In the genomic region with DNA sequence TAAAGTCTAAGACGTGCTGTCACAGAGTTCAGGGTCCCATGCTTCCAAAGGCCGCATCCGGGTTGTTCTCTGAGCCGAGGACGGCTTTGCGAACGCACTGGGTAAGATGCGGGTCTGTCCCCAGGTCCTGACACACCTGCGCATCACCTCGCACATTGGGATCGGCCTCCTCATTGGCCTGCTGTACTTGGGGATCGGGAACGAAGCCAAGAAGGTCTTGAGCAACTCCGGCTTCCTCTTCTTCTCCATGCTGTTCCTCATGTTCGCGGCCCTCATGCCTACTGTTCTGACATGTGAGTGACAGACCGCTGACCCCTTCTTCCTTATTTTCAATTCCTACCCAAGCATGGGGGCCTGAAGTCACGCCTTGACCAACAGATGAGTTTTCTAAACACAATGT, we compare ENCODE assay signal across 21 cellular contexts. TPM values are rescaled to one million over a fixed set of nuclear protein-coding genes. Genes with fewer than 3 reads are reported as not detected.
DNase-seq lines count a peak whose midpoint lies in the region; ATAC-seq and TF ChIP-seq lines count a peak whose summit lies in the region.
"Had no signal": no experiment of that assay in that cellular context is flagged by ENCODE, and none has a peak within 500 bp of the region (broad histone marks: within the 10 kb centered on the region; RNA-seq: fewer than 3 reads in every experiment).

No MANE protein-coding gene starts in this region.

- H3K9me3 Mint-ChIP-seq in dendritic cell treated with granulocyte-macrophage colony-stimulating factor and Interleukin-4, amounts not matched to agents 40 ng/mL and 50 ng/mL, for 4 days = no peaks in the 10 kb centered on the region

- no peak for TF ChIP-seq CTCF in right atrium auricular region (IDR thresholded peaks at IDR 0.05)
- TF ChIP-seq CTCF in mucosa of descending colon (IDR thresholded peaks at IDR 0.05) = no peak
- no peak for TF ChIP-seq CTCF in upper lobe of right lung (IDR thresholded peaks at IDR 0.05)

- H3K27ac ChIP-seq in right atrium auricular region (no peak overlapping the region), upper lobe of right lung (no peak overlapping the region)
- H3K27ac ChIP-seq: ascending aorta, C4-2B, SK-N-MC had no signal

- peaks cover 45% of the 10 kb centered on the region for H3K36me3 Mint-ChIP-seq in dendritic cell treated with granulocyte-macrophage colony-stimulating factor and Interleukin-4, amounts not matched to agents 40 ng/mL and 50 ng/mL, for 4 days (ENCODE audit: low read depth)

- ATAC-seq in Right ventricle myocardium inferior = peak; percentile 33
- peak; percentile 15 for ATAC-seq in mucosa of descending colon
- ATAC-seq in upper lobe of right lung = peak; percentile 66
- no peak for ATAC-seq in GM19328 (IDR thresholded peaks at IDR 0.05; ENCODE audit: unreplicated experiment)
- no peak for ATAC-seq in GM21367 (IDR thresholded peaks at IDR 0.05; ENCODE audit: unreplicated experiment)
- ATAC-seq: activated CD4-positive, alpha-beta T cell treated with anti-CD3 and anti-CD28 coated beads for 36 hours; HCT116 had no signal

- peaks cover 60% of the 10 kb centered on the region for H3K4me1 Mint-ChIP-seq in dendritic cell treated with granulocyte-macrophage colony-stimulating factor and Interleukin-4, amounts not matched to agents 40 ng/mL and 50 ng/mL, for 4 days (ENCODE audit: low read depth)
- H3K4me1 Mint-ChIP-seq: activated CD4-positive, alpha-beta T cell treated with anti-CD3 and anti-CD28 coated beads for 36 hours had no signal

- H3K9me3 ChIP-seq in right atrium auricular region = no peaks in the 10 kb centered on the region
- no peaks in the 10 kb centered on the region for H3K9me3 ChIP-seq in mucosa of descending colon
- H3K9me3 ChIP-seq in upper lobe of right lung = no peaks in the 10 kb centered on the region
- H3K9me3 ChIP-seq: ascending aorta had no signal

- intact Hi-C loops in Right ventricle myocardium inferior (cut with DNase I) = no loop called here
- intact Hi-C loops in dendritic cell treated with granulocyte-macrophage colony-stimulating factor and Interleukin-4, amounts not matched to agents 40 ng/mL and 50 ng/mL, for 4 days (cut with micrococcal nuclease) = no loop called here
- intact Hi-C loops in mucosa of descending colon (cut with DNase I, micrococcal nuclease) = no loop called here
- intact Hi-C loops in upper lobe of right lung (cut with DNase I) = no loop called here

- H3K27me3 Mint-ChIP-seq in dendritic cell treated with granulocyte-macrophage colony-stimulating factor and Interleukin-4, amounts not matched to agents 40 ng/mL and 50 ng/mL, for 4 days = peaks cover 3% of the 10 kb centered on the region
- H3K27me3 Mint-ChIP-seq: activated CD4-positive, alpha-beta T cell treated with anti-CD3 and anti-CD28 coated beads for 36 hours had no signal

- peak; percentile 84 for DNase-seq in Right ventricle myocardium inferior (ENCODE audit: missing footprints)
- DNase-seq in right atrium auricular region (ENCODE audit: low spot score) = no peak
- DNase-seq in mucosa of descending colon = peak in 2 of 3 donors; percentile 49 to 50
- DNase-seq in upper lobe of right lung = peak; percentile 76
- DNase-seq in GM03348 (ENCODE audit: low spot score) = no peak
- DNase-seq: activated CD4-positive, alpha-beta T cell treated with anti-CD3 and anti-CD28 coated beads for 36 hours; activated naive CD4-positive, alpha-beta T cell treated with Interleukin-2 at 50 U/mL for 16 hours; DMS153; NCI-H1930; NCI-H510A; OCI-M1; stimulated activated naive CD4-positive, alpha-beta T cell had no signal

- H3K36me3 ChIP-seq in right atrium auricular region (peaks cover 25% of the 10 kb centered on the region), mucosa of descending colon (ENCODE audit: low read depth) (no peaks in the 10 kb centered on the region), upper lobe of right lung (peaks cover 17% of the 10 kb centered on the region)
- H3K36me3 ChIP-seq: ascending aorta had no signal

- H3K4me3 Mint-ChIP-seq in dendritic cell treated with granulocyte-macrophage colony-stimulating factor and Interleukin-4, amounts not matched to agents 40 ng/mL and 50 ng/mL, for 4 days = no peak overlapping the region
- H3K4me3 Mint-ChIP-seq: activated CD4-positive, alpha-beta T cell treated with anti-CD3 and anti-CD28 coated beads for 36 hours had no signal

- peak overlapping the region; percentile 60 for H3K27ac Mint-ChIP-seq in dendritic cell treated with granulocyte-macrophage colony-stimulating factor and Interleukin-4, amounts not matched to agents 40 ng/mL and 50 ng/mL, for 4 days
- H3K27ac Mint-ChIP-seq: activated CD4-positive, alpha-beta T cell treated with anti-CD3 and anti-CD28 coated beads for 36 hours; progenitor cell of endocrine pancreas had no signal

- no peaks in the 10 kb centered on the region for H3K4me1 ChIP-seq in right atrium auricular region
- H3K4me1 ChIP-seq in mucosa of descending colon (ENCODE audit: low read depth) = no peaks in the 10 kb centered on the region
- H3K4me1 ChIP-seq in upper lobe of right lung = no peaks in the 10 kb centered on the region
- H3K4me1 ChIP-seq: ascending aorta had no signal

- H3K4me3 ChIP-seq in right atrium auricular region = no peak overlapping the region
- H3K4me3 ChIP-seq in mucosa of descending colon = no peak overlapping the region
- H3K4me3 ChIP-seq in upper lobe of right lung = no peak overlapping the region
- H3K4me3 ChIP-seq: ascending aorta, SK-N-MC had no signal

- no peaks in the 10 kb centered on the region for H3K27me3 ChIP-seq in right atrium auricular region
- H3K27me3 ChIP-seq in upper lobe of right lung = no peaks in the 10 kb centered on the region
- H3K27me3 ChIP-seq: ascending aorta had no signal

RNA-seq across cellular contexts. Expression of gene TFF3, which starts 25.3 kb away (rescaled TPM):
- total RNA-seq in Right ventricle myocardium inferior (3.4 TPM), right atrium auricular region (1 to 10 TPM; 5.0 TPM), mucosa of descending colon (1,000 to 10,000 TPM in 2 of 3 donors, 100 to 1,000 TPM in 1; 614 to 2,641 (median 2,419) TPM), upper lobe of right lung (19.6 TPM)
- total RNA-seq: activated CD4-positive, alpha-beta T cell treated with anti-CD3 and anti-CD28 coated beads for 36 hours; ascending aorta; fibroblast of villous mesenchyme had no signal

Comparison
In these comparisons a context has a peak if more than half of its experiments do, and no peak if none do; other contexts are left out.
1. DNase-seq: peak in Right ventricle myocardium inferior (single experiment), mucosa of descending colon (2 of 3) and upper lobe of right lung (single experiment); none in right atrium auricular region (single experiment) and GM03348 (single experiment).
2. ATAC-seq: peak in Right ventricle myocardium inferior (single experiment), mucosa of descending colon (single experiment) and upper lobe of right lung (single experiment); none in GM19328 (single experiment) and GM21367 (single experiment).
3. RNA of gene TFF3, which starts 25.3 kb away (total RNA-seq): 614 to 2,641 TPM in mucosa of descending colon; 19.6 TPM in upper lobe of right lung (single experiment), 5.0 TPM in right atrium auricular region and 3.4 TPM in Right ventricle myocardium inferior (single experiment); every median in the first group is over 10 times any median in the second.